Comparison of ENCODE assay signal across 8 cellular contexts in genomic region chr12:100554608-100555077, GRCh38. TPM values are rescaled to one million over a fixed set of nuclear protein-coding genes. Genes with fewer than 3 reads are reported as not detected.
DNase-seq lines count a peak whose midpoint lies in the region; TF ChIP-seq lines count a peak whose summit lies in the region.
"Had no signal": no experiment of that assay in that cellular context is flagged by ENCODE, and none has a peak within 500 bp of the region (broad histone marks: within the 10 kb centered on the region; RNA-seq: fewer than 3 reads in every experiment).

No MANE protein-coding gene starts in this region.

- no peak overlapping the region for H3K4me2 ChIP-seq in neural progenitor cell

- no peaks in the 10 kb centered on the region for H3K9me3 ChIP-seq in SK-N-MC (ENCODE audit: low read depth, low read length)
- H3K9me3 ChIP-seq in neural progenitor cell (ENCODE audit: low read depth), result no peaks in the 10 kb centered on the region

- no peak overlapping the region for H3K27ac Mint-ChIP-seq in neural progenitor cell
- no peak overlapping the region for H3K27ac Mint-ChIP-seq in activated CD4-positive, alpha-beta memory T cell treated with anti-CD3 and anti-CD28 coated beads for 36 hours
- H3K27ac Mint-ChIP-seq: activated naive CD4-positive, alpha-beta T cell treated with anti-CD3 and anti-CD28 coated beads, Interleukin-2, amount 50 U/mL, for 24 hours had no signal

- H3K27me3 Mint-ChIP-seq in neural progenitor cell (ENCODE audit: insufficient read depth, low read depth), result peaks cover 3% of the 10 kb centered on the region
- peaks cover 2% of the 10 kb centered on the region for H3K27me3 Mint-ChIP-seq in activated CD4-positive, alpha-beta memory T cell treated with anti-CD3 and anti-CD28 coated beads for 36 hours

- no peak overlapping the region for H3K4me3 ChIP-seq in SK-N-MC
- H3K4me3 ChIP-seq in neural progenitor cell, result no peak overlapping the region

- no peak overlapping the region for H3K27ac ChIP-seq in SK-N-MC
- H3K27ac ChIP-seq in neural progenitor cell, result no peak overlapping the region

- H2AFZ ChIP-seq in neural progenitor cell (replicated peaks), result no peak overlapping the region

- TF ChIP-seq CTCF in GM12872 (IDR thresholded peaks at IDR 0.05; ENCODE audit: insufficient read depth, low read depth, low read length) (peak; percentile 56), neural progenitor cell (IDR thresholded peaks at IDR 0.05) (peak; percentile 94)

- H3K4me3 Mint-ChIP-seq in neural progenitor cell, result no peak overlapping the region
- no peak overlapping the region for H3K4me3 Mint-ChIP-seq in activated CD4-positive, alpha-beta memory T cell treated with anti-CD3 and anti-CD28 coated beads for 36 hours
- H3K4me3 Mint-ChIP-seq: activated naive CD4-positive, alpha-beta T cell treated with anti-CD3 and anti-CD28 coated beads, Interleukin-2, amount 50 U/mL, for 24 hours had no signal

- peak overlapping the region; percentile 32 for H3K9ac ChIP-seq in SK-N-MC (ENCODE audit: insufficient read length)
- H3K9ac ChIP-seq in neural progenitor cell, result no peak overlapping the region

- H3K79me2 ChIP-seq in neural progenitor cell (ENCODE audit: low read depth), result no peaks in the 10 kb centered on the region

- no peaks in the 10 kb centered on the region for H3K36me3 Mint-ChIP-seq in neural progenitor cell
- no peaks in the 10 kb centered on the region for H3K36me3 Mint-ChIP-seq in activated CD4-positive, alpha-beta memory T cell treated with anti-CD3 and anti-CD28 coated beads for 36 hours
- H3K36me3 Mint-ChIP-seq: activated naive CD4-positive, alpha-beta T cell treated with anti-CD3 and anti-CD28 coated beads, Interleukin-2, amount 50 U/mL, for 24 hours had no signal

- POLR2A ChIA-PET in activated CD4-positive, alpha-beta memory T cell treated with anti-CD3 and anti-CD28 coated beads for 36 hours (lab: Charles Lee), result no interaction called here

- H3K9me3 Mint-ChIP-seq in neural progenitor cell, result peaks cover 3% of the 10 kb centered on the region
- no peaks in the 10 kb centered on the region for H3K9me3 Mint-ChIP-seq in activated CD4-positive, alpha-beta memory T cell treated with anti-CD3 and anti-CD28 coated beads for 36 hours
- H3K9me3 Mint-ChIP-seq: activated naive CD4-positive, alpha-beta T cell treated with anti-CD3 and anti-CD28 coated beads, Interleukin-2, amount 50 U/mL, for 24 hours had no signal

- CTCF ChIA-PET in activated CD4-positive, alpha-beta memory T cell treated with anti-CD3 and anti-CD28 coated beads for 36 hours (lab: Charles Lee), result interaction anchor here (1.0 to 1.5 kb wide), 3 partner anchors 206 to 321 kb away, joined by 5 to 6 read pairs (median 6); no protein-coding TSS in a partner anchor

- H3K4me1 ChIP-seq in neural progenitor cell, result no peaks in the 10 kb centered on the region

- H3K4me1 Mint-ChIP-seq in neural progenitor cell, result peaks cover 13% of the 10 kb centered on the region
- no peaks in the 10 kb centered on the region for H3K4me1 Mint-ChIP-seq in activated CD4-positive, alpha-beta memory T cell treated with anti-CD3 and anti-CD28 coated beads for 36 hours (ENCODE audit: low read depth)
- H3K4me1 Mint-ChIP-seq: activated naive CD4-positive, alpha-beta T cell treated with anti-CD3 and anti-CD28 coated beads, Interleukin-2, amount 50 U/mL, for 24 hours had no signal

- no peaks in the 10 kb centered on the region for H3K27me3 ChIP-seq in neural progenitor cell

- H3K36me3 ChIP-seq in SK-N-MC (ENCODE audit: insufficient read depth, low read length) (no peaks in the 10 kb centered on the region), neural progenitor cell (no peaks in the 10 kb centered on the region)

- DNase-seq in NCI-H1417 (lab: John Stamatoyannopoulos, UW) (peak; percentile 76 to 95 (median 77)), SK-N-MC (ENCODE audit: low read depth, low spot score) (peak; percentile 81), fibroblast of peridontal ligament (ENCODE audit: extremely low read depth) (peak; percentile 94), neural progenitor cell (ENCODE audit: low spot score) (peak; percentile 82)
- DNase-seq in activated CD8-positive, alpha-beta memory T cell treated with anti-CD3 and anti-CD28 coated beads, Interleukin-2, amount 50 U/mL, for 48 hours, result no peak
- DNase-seq in activated CD4-positive, alpha-beta memory T cell treated with anti-CD3 and anti-CD28 coated beads for 36 hours, result no peak

- no peaks in the 10 kb centered on the region for H4K20me1 ChIP-seq in neural progenitor cell (ENCODE audit: low read depth)

- intact Hi-C loops in activated CD4-positive, alpha-beta memory T cell treated with anti-CD3 and anti-CD28 coated beads for 36 hours (cut with micrococcal nuclease), result loop anchor here (1.0 to 2.0 kb wide), 3 partner anchors 206 to 1512 kb away; no protein-coding TSS in a partner anchor

- H3F3A ChIP-seq in neural progenitor cell (ENCODE audit: low read depth), result no peaks in the 10 kb centered on the region

RNA-seq across cellular contexts. Expression of gene GAS2L3, which starts 18.8 kb away (rescaled TPM):
- 40.6 and 57.6 TPM in 2 replicates for total RNA-seq in neural progenitor cell (ENCODE audit: low replicate concordance)
- 1 to 10 TPM; 3.4 to 3.6 TPM for total RNA-seq in activated CD4-positive, alpha-beta memory T cell treated with anti-CD3 and anti-CD28 coated beads for 36 hours

Comparison
In these comparisons a context has a peak if more than half of its experiments do, and no peak if none do; other contexts are left out.
1. DNase-seq: peak in NCI-H1417 (3 of 3), SK-N-MC (single experiment), fibroblast of peridontal ligament (single experiment) and neural progenitor cell (single experiment); none in activated CD8-positive, alpha-beta memory T cell treated with anti-CD3 and anti-CD28 coated beads, Interleukin-2, amount 50 U/mL, for 48 hours (single experiment) and activated CD4-positive, alpha-beta memory T cell treated with anti-CD3 and anti-CD28 coated beads for 36 hours (single experiment).